Comparison of ENCODE assay signal across 28 cellular contexts in genomic region chr3:94305835-94306685, GRCh38.
A peak's percentile ranks its signal among the peaks of the same experiment; 100 is the strongest.
DNase-seq lines count a peak whose midpoint lies in the region; ATAC-seq and TF ChIP-seq lines count a peak whose summit lies in the region.
"Had no signal": no experiment of that assay in that cellular context is flagged by ENCODE, and none has a peak within 500 bp of the region (broad histone marks: within the 10 kb centered on the region; RNA-seq: fewer than 3 reads in every experiment).

No MANE protein-coding gene starts in this region.

- H4K91ac ChIP-seq in trophoblast cell (ENCODE audit: low read depth, low read length): no peak overlapping the region

- no peak overlapping the region for H2AFZ ChIP-seq in trophoblast cell (ENCODE audit: insufficient read depth, low read length, poor library complexity)

- H3K79me2 ChIP-seq in trophoblast cell (ENCODE audit: control insufficient read depth, insufficient read depth, low read length, poor library complexity): no peaks in the 10 kb centered on the region

- H3K14ac ChIP-seq in trophoblast cell (ENCODE audit: low read length): no peak overlapping the region

- no CpG with 5 or more reads among the region's 16 CpGs for WGBS in trophoblast cell (ENCODE audit: extremely low coverage, insufficient coverage, insufficient read length)
- WGBS in prostate gland: 48% methylated on average over 16 of the region's 16 CpGs

- H3K9me3 Mint-ChIP-seq in WTC11: no peaks in the 10 kb centered on the region
- H3K9me3 Mint-ChIP-seq: activated naive CD8-positive, alpha-beta T cell treated with anti-CD3 and anti-CD28 coated beads for 36 hours; effector memory CD8-positive, alpha-beta T cell had no signal

- no peak overlapping the region for H2BK5ac ChIP-seq in trophoblast cell (ENCODE audit: low read depth, low read length, poor library complexity)

- H4K8ac ChIP-seq in trophoblast cell (ENCODE audit: low read depth, low read length): no peak overlapping the region

- TF ChIP-seq CTCF in WTC11 (IDR thresholded peaks at IDR 0.05) (no peak), prostate gland (IDR thresholded peaks at IDR 0.05) (no peak)

- H3K79me1 ChIP-seq in trophoblast cell (ENCODE audit: low read length): no peaks in the 10 kb centered on the region

- H3K9me3 ChIP-seq in trophoblast cell (ENCODE audit: insufficient read depth, low read depth, low read length) (no peaks in the 10 kb centered on the region), prostate gland (no peaks in the 10 kb centered on the region)
- H3K9me3 ChIP-seq: colonic mucosa, ovary, SK-N-SH, thyroid gland had no signal

- no peak overlapping the region for H3K4ac ChIP-seq in trophoblast cell (ENCODE audit: low read depth, low read length)

- H3K9ac ChIP-seq in trophoblast cell (ENCODE audit: low read length): no peak overlapping the region
- H3K9ac ChIP-seq: SK-N-SH had no signal

- intact Hi-C loops in prostate gland (cut with DNase I): no loop called here
- intact Hi-C loops in Right ventricle myocardium superior (cut with DNase I): no loop called here
- intact Hi-C loops in posterior cingulate gyrus (cut with DNase I): no loop called here

- H3K18ac ChIP-seq in trophoblast cell (ENCODE audit: low read length): no peak overlapping the region

- no peaks in the 10 kb centered on the region; the same call in 1 of the 2 replicates for H3K27me3 Mint-ChIP-seq in WTC11 (ENCODE audit: low read depth)
- H3K27me3 Mint-ChIP-seq: activated naive CD8-positive, alpha-beta T cell treated with anti-CD3 and anti-CD28 coated beads for 36 hours; effector memory CD8-positive, alpha-beta T cell had no signal

- H3K4me1 ChIP-seq in trophoblast cell (ENCODE audit: control insufficient read depth in 1 of 2, insufficient read depth in 2 of 2, low read length in 2 of 2): peaks cover 4% of the 10 kb centered on the region in 2 experiments
- no peaks in the 10 kb centered on the region for H3K4me1 ChIP-seq in prostate gland (replicated peaks)
- H3K4me1 ChIP-seq: colonic mucosa had no signal

- no peak overlapping the region for H2AK5ac ChIP-seq in trophoblast cell (ENCODE audit: low read length)

- H3K4me2 ChIP-seq in trophoblast cell (ENCODE audit: low read length): peak overlapping the region; percentile 50
- H3K4me2 ChIP-seq: SK-N-SH had no signal

- no peak overlapping the region for H3K27ac ChIP-seq in trophoblast cell (ENCODE audit: low read depth, low read length)
- no peak overlapping the region for H3K27ac ChIP-seq in prostate gland
- H3K27ac ChIP-seq: colonic mucosa, ovary, thyroid gland had no signal

- no peak overlapping the region for H3K23ac ChIP-seq in trophoblast cell (ENCODE audit: low read length)

- ATAC-seq in WTC11 (peak; percentile 24; the same call in 1 of the 2 replicates), Right ventricle myocardium superior (ENCODE audit: poor library complexity) (no peak)
- ATAC-seq: effector memory CD8-positive, alpha-beta T cell; naive thymus-derived CD8-positive, alpha-beta T cell; right cardiac atrium had no signal

- TF ChIP-seq POLR2A in prostate gland (IDR thresholded peaks at IDR 0.05): no peak

- no peak overlapping the region for H3K4me3 Mint-ChIP-seq in WTC11
- H3K4me3 Mint-ChIP-seq: activated naive CD8-positive, alpha-beta T cell treated with anti-CD3 and anti-CD28 coated beads for 36 hours; effector memory CD8-positive, alpha-beta T cell; naive thymus-derived CD8-positive, alpha-beta T cell had no signal

- no peak overlapping the region for H2BK12ac ChIP-seq in trophoblast cell (ENCODE audit: low read length)

- H3K4me3 ChIP-seq in H7 (ENCODE audit: insufficient read depth, low read depth, low read length) (no peak overlapping the region), trophoblast cell (ENCODE audit: low read depth, low read length) (no peak overlapping the region), prostate gland (no peak overlapping the region)
- H3K4me3 ChIP-seq: colonic mucosa, ovary, thyroid gland had no signal

- POLR2A ChIA-PET in WTC11 (lab: Charles Lee): no interaction called here

- H2BK120ac ChIP-seq in trophoblast cell (ENCODE audit: insufficient read depth, low read length, poor library complexity): no peak overlapping the region

- DNase-seq in H7 (peak; percentile 5), WTC11 (ENCODE audit: low spot score) (peak; percentile 8), left kidney (ENCODE audit: low read depth, low spot score) (peak; percentile 44), trophoblast cell (no peak), prostate gland (ENCODE audit: low spot score) (no peak), Right ventricle myocardium superior (no peak), RKO (ENCODE audit: low spot score) (no peak), posterior cingulate gyrus (no peak)
- DNase-seq: activated CD4-positive, alpha-beta T cell treated with anti-CD3 and anti-CD28 coated beads, Interleukin-2, amount 50 U/mL, for 1 hour; activated CD4-positive, CD25-positive, alpha-beta regulatory T cell; activated effector memory CD4-positive, alpha-beta T cell treated with anti-CD3 and anti-CD28 coated beads, Interleukin-2, amount 50 U/mL, for 16 hours; activated naive CD8-positive, alpha-beta T cell treated with anti-CD3 and anti-CD28 coated beads for 36 hours; activated T-cell treated with anti-CD3 and anti-CD28 coated beads, Interleukin-2, amount 50 U/mL, for 1 hour; aorta; colonic mucosa; effector memory CD8-positive, alpha-beta T cell; erythroblast; left ventricle myocardium superior; midbrain; naive thymus-derived CD8-positive, alpha-beta T cell; NCI-H146; NK-92 treated with Interleukin-12 subunit alpha and Interleukin-12 subunit beta, amount 100 ng/mL, for 24 hours; ovary; right cardiac atrium; SK-N-SH; stimulated activated CD4-positive, alpha-beta T cell treated with anti-CD3 and anti-CD28 coated beads, Interleukin-12 subunit alpha, Interleukin-12 subunit beta, amount 100 ng/mL, for 4 hours; stimulated activated CD4-positive, alpha-beta T cell treated with anti-CD3 and anti-CD28 coated beads, Interleukin-4, amount 100 ng/mL, for 1 hour; thyroid gland had no signal

- H3K36me3 ChIP-seq in H7 (replicated peaks; ENCODE audit: control insufficient read depth, insufficient read depth, low read length): no peaks in the 10 kb centered on the region
- no peaks in the 10 kb centered on the region for H3K36me3 ChIP-seq in trophoblast cell (ENCODE audit: control insufficient read depth in 1 of 2, insufficient read depth in 2 of 2, low read length in 2 of 2)
- H3K36me3 ChIP-seq in prostate gland: no peaks in the 10 kb centered on the region
- H3K36me3 ChIP-seq: colonic mucosa, ovary, thyroid gland had no signal

- no peak overlapping the region for H4K12ac ChIP-seq in trophoblast cell (ENCODE audit: low read depth, low read length)

- peak overlapping the region; percentile 68; the same call in 1 of the 2 replicates for H3K27ac Mint-ChIP-seq in WTC11
- H3K27ac Mint-ChIP-seq: activated naive CD8-positive, alpha-beta T cell treated with anti-CD3 and anti-CD28 coated beads for 36 hours; effector memory CD8-positive, alpha-beta T cell; naive thymus-derived CD8-positive, alpha-beta T cell had no signal

- CTCF ChIA-PET in WTC11 (lab: Charles Lee): interaction anchor here (1.1 kb wide), 1 partner anchor 56 kb away, joined by 5 read pairs; no protein-coding TSS in a partner anchor

- H3K27me3 ChIP-seq in H7 (ENCODE audit: control insufficient read depth, insufficient read depth, low read length) (no peaks in the 10 kb centered on the region), trophoblast cell (ENCODE audit: insufficient read depth, low read length) (no peaks in the 10 kb centered on the region), prostate gland (replicated peaks; ENCODE audit: insufficient read depth) (no peaks in the 10 kb centered on the region)
- H3K27me3 ChIP-seq: colonic mucosa, ovary, thyroid gland had no signal

- no peaks in the 10 kb centered on the region for H3K36me3 Mint-ChIP-seq in WTC11
- H3K36me3 Mint-ChIP-seq: activated naive CD8-positive, alpha-beta T cell treated with anti-CD3 and anti-CD28 coated beads for 36 hours; naive thymus-derived CD8-positive, alpha-beta T cell had no signal

- H3K4me1 Mint-ChIP-seq in WTC11: peaks cover 23% of the 10 kb centered on the region
- H3K4me1 Mint-ChIP-seq: activated naive CD8-positive, alpha-beta T cell treated with anti-CD3 and anti-CD28 coated beads for 36 hours; naive thymus-derived CD8-positive, alpha-beta T cell had no signal

TF ChIP-seq in WTC11, 78 proteins besides CTCF, POLR2A, EP300 and RAD21 (continues in another document):
- no peak for TF ChIP-seq JUN (CRISPR knock-in tag; IDR thresholded peaks at IDR 0.05)
- TF ChIP-seq JAZF1 (CRISPR knock-in tag; IDR thresholded peaks at IDR 0.05): no peak
- no peak for TF ChIP-seq SMAD3 (CRISPR knock-in tag; IDR thresholded peaks at IDR 0.05; ENCODE audit: borderline replicate concordance)
- TF ChIP-seq ZNF232 (CRISPR knock-in tag; IDR thresholded peaks at IDR 0.05): no peak
- TF ChIP-seq, protein P1, sequence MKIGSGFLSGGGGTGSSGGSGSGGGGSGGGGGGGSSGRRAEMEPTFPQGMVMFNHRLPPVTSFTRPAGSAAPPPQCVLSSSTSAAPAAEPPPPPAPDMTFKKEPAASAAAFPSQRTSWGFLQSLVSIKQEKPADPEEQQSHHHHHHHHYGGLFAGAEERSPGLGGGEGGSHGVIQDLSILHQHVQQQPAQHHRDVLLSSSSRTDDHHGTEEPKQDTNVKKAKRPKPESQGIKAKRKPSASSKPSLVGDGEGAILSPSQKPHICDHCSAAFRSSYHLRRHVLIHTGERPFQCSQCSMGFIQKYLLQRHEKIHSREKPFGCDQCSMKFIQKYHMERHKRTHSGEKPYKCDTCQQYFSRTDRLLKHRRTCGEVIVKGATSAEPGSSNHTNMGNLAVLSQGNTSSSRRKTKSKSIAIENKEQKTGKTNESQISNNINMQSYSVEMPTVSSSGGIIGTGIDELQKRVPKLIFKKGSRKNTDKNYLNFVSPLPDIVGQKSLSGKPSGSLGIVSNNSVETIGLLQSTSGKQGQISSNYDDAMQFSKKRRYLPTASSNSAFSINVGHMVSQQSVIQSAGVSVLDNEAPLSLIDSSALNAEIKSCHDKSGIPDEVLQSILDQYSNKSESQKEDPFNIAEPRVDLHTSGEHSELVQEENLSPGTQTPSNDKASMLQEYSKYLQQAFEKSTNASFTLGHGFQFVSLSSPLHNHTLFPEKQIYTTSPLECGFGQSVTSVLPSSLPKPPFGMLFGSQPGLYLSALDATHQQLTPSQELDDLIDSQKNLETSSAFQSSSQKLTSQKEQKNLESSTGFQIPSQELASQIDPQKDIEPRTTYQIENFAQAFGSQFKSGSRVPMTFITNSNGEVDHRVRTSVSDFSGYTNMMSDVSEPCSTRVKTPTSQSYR (CRISPR knock-in tag; IDR thresholded peaks at IDR 0.05): no peak

Comparison
In these comparisons a context has a peak if more than half of its experiments do, and no peak if none do; other contexts are left out.
1. DNase-seq: peak in H7 (single experiment), WTC11 (single experiment) and left kidney (single experiment); none in trophoblast cell (0 of 2), prostate gland (single experiment), Right ventricle myocardium superior (single experiment), RKO (single experiment) and posterior cingulate gyrus (0 of 10).